In genomic region chr7:47581821-47582747, GRCh38 we compare ENCODE assay signal across 9 cellular contexts. TPM values are rescaled to one million over a fixed set of nuclear protein-coding genes. Genes with fewer than 3 reads are reported as not detected.
A peak's percentile ranks its signal among the peaks of the same experiment; 100 is the strongest.
DNase-seq lines count a peak whose midpoint lies in the region; ATAC-seq and TF ChIP-seq lines count a peak whose summit lies in the region.
"Had no signal": no experiment of that assay in that cellular context is flagged by ENCODE, and none has a peak within 500 bp of the region (broad histone marks: within the 10 kb centered on the region; RNA-seq: fewer than 3 reads in every experiment).

Gene TNS3, minus strand, starts transcription at chr7:47582111. Its CDS starts 142,475 bp downstream, at chr7:47439636.

- H3K9ac ChIP-seq in rectal smooth muscle tissue (ENCODE audit: low read length), result peak within 1 kb of the TSS; percentile 38

- H3K27me3 Mint-ChIP-seq in activated naive CD4-positive, alpha-beta T cell treated with anti-CD3 and anti-CD28 coated beads, Interleukin-2, amount 10 ng/mL, durations not matched to agents 7 days and 5 days, result peaks cover 60% of the 10 kb centered on the region

- H3K27me3 ChIP-seq in rectal smooth muscle tissue (ENCODE audit: control insufficient read depth, insufficient read depth, low read length), result peaks cover 2% of the 10 kb centered on the region

- H3K27ac ChIP-seq in rectal smooth muscle tissue (ENCODE audit: low read depth, low read length), result peak within 1 kb of the TSS; percentile 28

- no peaks in the 10 kb centered on the region for H3K36me3 Mint-ChIP-seq in activated naive CD4-positive, alpha-beta T cell treated with anti-CD3 and anti-CD28 coated beads, Interleukin-2, amount 10 ng/mL, durations not matched to agents 7 days and 5 days
- H3K36me3 Mint-ChIP-seq: activated naive CD8-positive, alpha-beta T cell had no signal

- no peak within 1 kb of the TSS for H3K27ac Mint-ChIP-seq in activated naive CD4-positive, alpha-beta T cell treated with anti-CD3 and anti-CD28 coated beads, Interleukin-2, amount 10 ng/mL, durations not matched to agents 7 days and 5 days
- H3K27ac Mint-ChIP-seq: activated naive CD8-positive, alpha-beta T cell had no signal

- H3K4me3 ChIP-seq in WI38 (ENCODE audit: low read depth, low read length) (peak within 1 kb of the TSS; percentile 94), rectal smooth muscle tissue (ENCODE audit: low read length) (peak within 1 kb of the TSS; percentile 85)

- no peak for TF ChIP-seq CTCF in WI38 (IDR thresholded peaks at IDR 0.05; ENCODE audit: low read depth, low read length)

- peaks cover 7% of the 10 kb centered on the region for H3K4me1 ChIP-seq in rectal smooth muscle tissue (ENCODE audit: control insufficient read depth, insufficient read depth, low read length)

- H3K4me3 Mint-ChIP-seq in activated naive CD4-positive, alpha-beta T cell treated with anti-CD3 and anti-CD28 coated beads, Interleukin-2, amount 10 ng/mL, durations not matched to agents 7 days and 5 days, result no peak within 1 kb of the TSS
- H3K4me3 Mint-ChIP-seq: activated naive CD8-positive, alpha-beta T cell had no signal

- intact Hi-C loops in left ventricle myocardium superior (cut with micrococcal nuclease), result no loop called here

- H3K9me3 Mint-ChIP-seq in activated naive CD4-positive, alpha-beta T cell treated with anti-CD3 and anti-CD28 coated beads, Interleukin-2, amount 10 ng/mL, durations not matched to agents 7 days and 5 days, result no peaks in the 10 kb centered on the region

- CTCF ChIA-PET in activated naive CD4-positive, alpha-beta T cell treated with anti-CD3 and anti-CD28 coated beads, Interleukin-2, amount 10 ng/mL, durations not matched to agents 7 days and 5 days (lab: Charles Lee), result no interaction called here

- peaks cover 6% of the 10 kb centered on the region for H3K4me1 Mint-ChIP-seq in activated naive CD4-positive, alpha-beta T cell treated with anti-CD3 and anti-CD28 coated beads, Interleukin-2, amount 10 ng/mL, durations not matched to agents 7 days and 5 days

- peak; percentile 14 for DNase-seq in NCI-H2171 treated with DMSO at 0.1 percent for 48 hours (lab: John Stamatoyannopoulos, UW)
- no peak for DNase-seq in NCI-H2171 (lab: John Stamatoyannopoulos, UW)
- peak; percentile 80 for DNase-seq in left ventricle myocardium superior
- no peak for DNase-seq in activated naive CD4-positive, alpha-beta T cell treated with anti-CD3 and anti-CD28 coated beads, Interleukin-2, amount 10 ng/mL, durations not matched to agents 7 days and 5 days
- DNase-seq in T-helper 9 cell, result no peak

- ATAC-seq in left ventricle myocardium superior (peak; percentile 79), GM19328 (IDR thresholded peaks at IDR 0.05; ENCODE audit: unreplicated experiment) (no peak)

- H3K36me3 ChIP-seq in rectal smooth muscle tissue (ENCODE audit: control insufficient read depth, insufficient read depth, low read length), result no peaks in the 10 kb centered on the region

RNA-seq across cellular contexts. Expression of gene TNS3, which starts in this region (rescaled TPM):
- total RNA-seq in left ventricle myocardium superior, result 42.4 TPM

Comparison
In these comparisons a context has a peak if more than half of its experiments do, and no peak if none do; other contexts are left out.
1. DNase-seq: peak in NCI-H2171 treated with DMSO at 0.1 percent for 48 hours (single experiment) and left ventricle myocardium superior (single experiment); none in NCI-H2171 (single experiment), activated naive CD4-positive, alpha-beta T cell treated with anti-CD3 and anti-CD28 coated beads, Interleukin-2, amount 10 ng/mL, durations not matched to agents 7 days and 5 days (single experiment) and T-helper 9 cell (single experiment).